Comparison of ENCODE assay signal across 28 cellular contexts in the genomic region with DNA sequence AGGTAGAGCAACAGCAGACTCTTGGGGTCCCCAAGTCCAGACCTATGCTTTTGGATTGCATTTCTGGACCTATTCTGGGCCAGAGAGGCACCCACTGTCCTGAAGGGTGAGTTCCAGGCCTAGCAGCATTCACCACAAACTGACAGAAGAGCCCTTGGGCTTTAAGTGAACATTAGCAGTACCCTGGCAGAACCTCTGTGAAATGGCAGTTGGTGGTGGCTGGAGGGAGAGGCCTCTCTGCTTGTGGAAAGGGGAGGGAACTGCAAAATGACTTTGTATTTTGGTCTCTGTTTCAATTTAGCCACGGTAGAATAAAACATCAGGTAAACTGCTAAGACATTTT.
"Had no signal": no experiment of that assay in that cellular context is flagged by ENCODE, and none has a peak within 500 bp of the region (broad histone marks: within the 10 kb centered on the region; RNA-seq: fewer than 3 reads in every experiment).

No MANE protein-coding gene starts in this region.

- H3K27ac ChIP-seq: esophagus muscularis mucosa, heart right ventricle, left lung, lower lobe of right lung, spleen, suprapubic skin, tibial artery had no signal

- H3K4me3 Mint-ChIP-seq: activated naive CD4-positive, alpha-beta T cell treated with anti-CD3 and anti-CD28 coated beads, Interleukin-2, amount 10 ng/mL, durations not matched to agents 7 days and 5 days; activated naive CD8-positive, alpha-beta T cell treated with anti-CD3 and anti-CD28 coated beads, Interleukin-2, amount 50 U/mL, for 24 hours; activated T-helper 1 cell treated with anti-CD3 and anti-CD28 coated beads, Interleukin-12 subunit alpha, Interleukin-12 subunit beta, Interleukin-2, Interleukin-4 antibody, amounts not matched to agents 30 ng/mL and 10 ng/mL and 1 ng/mL, durations not matched to agents 14 hours and 24 hours and 36 hours; central memory CD8-positive, alpha-beta T cell; dendritic cell treated with granulocyte-macrophage colony-stimulating factor and Interleukin-4, amounts not matched to agents 40 ng/mL and 50 ng/mL, for 4 days; endodermal cell; natural killer cell treated with Interleukin-12 subunit alpha and Interleukin-12 subunit beta and Interleukin-15 and Interleukin-18, amount 100 ng/mL, for 72 hours; T-helper 2 cell treated with Interferon-gamma antibody and Interleukin-4, amounts not matched to agents 5 μg/mL and 100 μg/mL, for 36 hours had no signal

- H3K27ac Mint-ChIP-seq: activated naive CD4-positive, alpha-beta T cell treated with anti-CD3 and anti-CD28 coated beads, Interleukin-2, amount 10 ng/mL, durations not matched to agents 7 days and 5 days; activated naive CD8-positive, alpha-beta T cell treated with anti-CD3 and anti-CD28 coated beads, Interleukin-2, amount 50 U/mL, for 24 hours; activated T-helper 1 cell treated with anti-CD3 and anti-CD28 coated beads, Interleukin-12 subunit alpha, Interleukin-12 subunit beta, Interleukin-2, Interleukin-4 antibody, amounts not matched to agents 30 ng/mL and 10 ng/mL and 1 ng/mL, durations not matched to agents 14 hours and 24 hours and 36 hours; dendritic cell treated with granulocyte-macrophage colony-stimulating factor and Interleukin-4, amounts not matched to agents 40 ng/mL and 50 ng/mL, for 4 days; endodermal cell; natural killer cell treated with Interleukin-12 subunit alpha and Interleukin-12 subunit beta and Interleukin-15 and Interleukin-18, amount 100 ng/mL, for 72 hours; T-helper 2 cell treated with Interferon-gamma antibody and Interleukin-4, amounts not matched to agents 5 μg/mL and 100 μg/mL, for 36 hours had no signal

- H3K9me3 ChIP-seq: esophagus muscularis mucosa, heart right ventricle, left lung, lower lobe of right lung, mucosa of descending colon, spleen, suprapubic skin, tibial artery had no signal

- ATAC-seq: activated naive CD8-positive, alpha-beta T cell treated with anti-CD3 and anti-CD28 coated beads, Interleukin-2, amount 50 U/mL, for 24 hours; heart right ventricle; natural killer cell treated with Interleukin-12 subunit alpha and Interleukin-12 subunit beta and Interleukin-15 and Interleukin-18, amount 100 ng/mL, for 72 hours; right cardiac atrium had no signal

- H3K36me3 ChIP-seq: esophagus muscularis mucosa, heart right ventricle, left lung, lower lobe of right lung, spleen, suprapubic skin, tibial artery had no signal

- H3K27me3 ChIP-seq: esophagus muscularis mucosa, heart right ventricle, left lung, spleen, suprapubic skin, tibial artery had no signal

- H3K4me1 Mint-ChIP-seq: activated naive CD4-positive, alpha-beta T cell treated with anti-CD3 and anti-CD28 coated beads, Interleukin-2, amount 10 ng/mL, durations not matched to agents 7 days and 5 days; activated naive CD8-positive, alpha-beta T cell treated with anti-CD3 and anti-CD28 coated beads, Interleukin-2, amount 50 U/mL, for 24 hours; central memory CD8-positive, alpha-beta T cell had no signal

- H3K9me3 Mint-ChIP-seq: activated naive CD4-positive, alpha-beta T cell treated with anti-CD3 and anti-CD28 coated beads, Interleukin-2, amount 10 ng/mL, durations not matched to agents 7 days and 5 days; activated T-helper 1 cell treated with anti-CD3 and anti-CD28 coated beads, Interleukin-12 subunit alpha, Interleukin-12 subunit beta, Interleukin-2, Interleukin-4 antibody, amounts not matched to agents 30 ng/mL and 10 ng/mL and 1 ng/mL, durations not matched to agents 14 hours and 24 hours and 36 hours; central memory CD8-positive, alpha-beta T cell; dendritic cell treated with granulocyte-macrophage colony-stimulating factor and Interleukin-4, amounts not matched to agents 40 ng/mL and 50 ng/mL, for 4 days; endodermal cell; T-helper 2 cell treated with Interferon-gamma antibody and Interleukin-4, amounts not matched to agents 5 μg/mL and 100 μg/mL, for 36 hours had no signal

- H3K36me3 Mint-ChIP-seq: activated naive CD4-positive, alpha-beta T cell treated with anti-CD3 and anti-CD28 coated beads, Interleukin-2, amount 10 ng/mL, durations not matched to agents 7 days and 5 days; natural killer cell treated with Interleukin-12 subunit alpha and Interleukin-12 subunit beta and Interleukin-15 and Interleukin-18, amount 100 ng/mL, for 72 hours had no signal

- H3K4me3 ChIP-seq: esophagus muscularis mucosa, heart right ventricle, left lung, lower lobe of right lung, mucosa of descending colon, spleen, suprapubic skin, tibial artery had no signal

- H3K27me3 Mint-ChIP-seq: activated naive CD4-positive, alpha-beta T cell treated with anti-CD3 and anti-CD28 coated beads, Interleukin-2, amount 10 ng/mL, durations not matched to agents 7 days and 5 days; activated naive CD8-positive, alpha-beta T cell treated with anti-CD3 and anti-CD28 coated beads, Interleukin-2, amount 50 U/mL, for 24 hours; central memory CD8-positive, alpha-beta T cell; dendritic cell treated with granulocyte-macrophage colony-stimulating factor and Interleukin-4, amounts not matched to agents 40 ng/mL and 50 ng/mL, for 4 days; natural killer cell treated with Interleukin-12 subunit alpha and Interleukin-12 subunit beta and Interleukin-15 and Interleukin-18, amount 100 ng/mL, for 72 hours had no signal

- DNase-seq: activated CD4-positive, alpha-beta T cell treated with anti-CD3 and anti-CD28 coated beads for 4 hours; activated CD4-positive, alpha-beta T cell treated with anti-CD3 and anti-CD28 coated beads, Interleukin-2, amount 50 U/mL, for 4 hours; activated CD4-positive, CD25-positive, alpha-beta regulatory T cell; activated CD8-positive, alpha-beta memory T cell treated with anti-CD3 and anti-CD28 coated beads for 24 hours; activated gamma-delta T cell; activated naive CD4-positive, alpha-beta T cell treated with anti-CD3 and anti-CD28 coated beads, Interleukin-2, amount 10 ng/mL, durations not matched to agents 7 days and 5 days; activated naive CD8-positive, alpha-beta T cell treated with anti-CD3 and anti-CD28 coated beads, Interleukin-2, amount 50 U/mL, for 24 hours; activated T-cell treated with anti-CD3 and anti-CD28 coated beads, Interleukin-2, amount 50 U/mL, for 1 hour; amygdala; endodermal cell; foreskin melanocyte; heart right ventricle; left lung; lower lobe of right lung; mucosa of descending colon; posterior cingulate gyrus; right cardiac atrium; spleen; stimulated activated naive CD4-positive, alpha-beta T cell; T-helper 1 cell; tibial artery had no signal

- H3K4me1 ChIP-seq: esophagus muscularis mucosa, heart right ventricle, left lung, lower lobe of right lung, spleen, suprapubic skin, tibial artery had no signal
